In genomic region chr5:148042920-148043319, GRCh38 we compare ENCODE assay signal across 25 cellular contexts. TPM values are rescaled to one million over a fixed set of nuclear protein-coding genes. Genes with fewer than 3 reads are reported as not detected.
"Had no signal": no experiment of that assay in that cellular context is flagged by ENCODE, and none has a peak within 500 bp of the region (broad histone marks: within the 10 kb centered on the region; RNA-seq: fewer than 3 reads in every experiment).

No MANE protein-coding gene starts in this region.

- H3K9me3 ChIP-seq: SK-N-SH had no signal

- H3K4me2 ChIP-seq: KMS-11, SK-N-SH had no signal

- FAIRE-seq: HTR-8/SVneo, K562, RCC 7860 had no signal

- H3K4me3 ChIP-seq: K562 had no signal

- H3K9ac ChIP-seq: KMS-11, SK-N-SH had no signal

- H3K27ac ChIP-seq: HL-60, KMS-11, RWPE1 had no signal

- DNase-seq: Kasumi-1, MM.1S, NCI-H1092 treated with DMSO at 0.1 percent for 48 hours, NCI-H1436, NCI-H187, NCI-H2029, NCI-H2081 treated with DMSO at 0.1 percent for 48 hours, NCI-H2171, NCI-H226, NCI-H446, NCI-H510A, NCI-H524 treated with DMSO at 0.1 percent for 48 hours, NCI-H69, NCI-H774, SHP77, SK-N-SH, SW 1271 had no signal

RNA-seq across cellular contexts. Expression of gene SPINK5, which starts 20.9 kb away (rescaled TPM):
- total RNA-seq: M059J had no signal
- polyA plus RNA-seq: IgD-negative memory B cell, SK-N-SH had no signal
